ENCODE assay signal across 14 cellular contexts in genomic region chr6:81293896-81294295, GRCh38.
A peak's percentile ranks its signal among the peaks of the same experiment; 100 is the strongest.
DNase-seq lines count a peak whose midpoint lies in the region; ATAC-seq and TF ChIP-seq lines count a peak whose summit lies in the region.
"Had no signal": no experiment of that assay in that cellular context is flagged by ENCODE, and none has a peak within 500 bp of the region (broad histone marks: within the 10 kb centered on the region; RNA-seq: fewer than 3 reads in every experiment).

No MANE protein-coding gene starts in this region.

- H3K27ac ChIP-seq in PC-9 (no peak overlapping the region), trophoblast cell (ENCODE audit: low read depth, low read length) (no peak overlapping the region)
- H3K27ac ChIP-seq: GM23248, HL-60 had no signal

- POLR2A ChIA-PET in PC-9 (lab: Charles Lee; ENCODE audit: unreplicated experiment) = no interaction called here

- ATAC-seq in GM19328 (IDR thresholded peaks at IDR 0.05; ENCODE audit: unreplicated experiment) = no peak

- intact Hi-C loops in PC-9 (cut with micrococcal nuclease; ENCODE audit: unreplicated experiment) = no loop called here

- no peak overlapping the region for H3K23ac ChIP-seq in trophoblast cell (ENCODE audit: low read length)

- no peak overlapping the region for H3K4me3 ChIP-seq in PC-9
- no peak overlapping the region for H3K4me3 ChIP-seq in epithelial cell of esophagus (ENCODE audit: low read length)
- H3K4me3 ChIP-seq in trophoblast cell (ENCODE audit: low read depth, low read length) = no peak overlapping the region
- H3K4me3 ChIP-seq: GM23248, HAP-1 had no signal

- no peak overlapping the region for H4K91ac ChIP-seq in trophoblast cell (ENCODE audit: low read depth, low read length)

- no peak overlapping the region for H3K4ac ChIP-seq in trophoblast cell (ENCODE audit: low read depth, low read length)

- H3K18ac ChIP-seq in trophoblast cell (ENCODE audit: low read length) = no peak overlapping the region

- no peak overlapping the region for H2AK5ac ChIP-seq in trophoblast cell (ENCODE audit: low read length)

- H3K36me3 ChIP-seq in PC-9 (ENCODE audit: low read depth) (no peaks in the 10 kb centered on the region), trophoblast cell (ENCODE audit: control insufficient read depth in 1 of 2, insufficient read depth in 2 of 2, low read length in 2 of 2) (no peaks in the 10 kb centered on the region)
- H3K36me3 ChIP-seq: BE2C, HAP-1 had no signal

- H3K9me2 ChIP-seq in PC-9 (ENCODE audit: insufficient read depth) = no peaks in the 10 kb centered on the region

- H3F3A ChIP-seq in PC-9 (ENCODE audit: insufficient read depth, low read depth) = no peaks in the 10 kb centered on the region

- H2BK120ac ChIP-seq in trophoblast cell (ENCODE audit: insufficient read depth, low read length, poor library complexity) = no peak overlapping the region

- TF ChIP-seq CTCF in PC-9 (conservative IDR thresholded peaks at IDR 0.05) (no peak), epithelial cell of esophagus (IDR thresholded peaks at IDR 0.05; ENCODE audit: insufficient read depth, low read depth, low read length, missing control alignments) (no peak)

- H2AFZ ChIP-seq in PC-9 (peak overlapping the region; percentile 16; the same call in 1 of the 2 replicates), trophoblast cell (ENCODE audit: insufficient read depth, low read length, poor library complexity) (no peak overlapping the region)
- H2AFZ ChIP-seq: GM23248 had no signal

- H3K4me2 ChIP-seq in PC-9 (no peak overlapping the region), trophoblast cell (ENCODE audit: low read length) (no peak overlapping the region)

- H3K4me1 ChIP-seq in PC-9 (replicated peaks; ENCODE audit: insufficient read depth) (no peaks in the 10 kb centered on the region), trophoblast cell (ENCODE audit: control insufficient read depth in 1 of 2, insufficient read depth in 2 of 2, low read length in 2 of 2) (peaks cover 0 to 3% of the 10 kb centered on the region in 2 experiments)
- H3K4me1 ChIP-seq: HAP-1 had no signal

- H3K9me3 ChIP-seq in PC-9 (ENCODE audit: insufficient read depth, low read depth) (no peaks in the 10 kb centered on the region), trophoblast cell (ENCODE audit: insufficient read depth, low read depth, low read length) (no peaks in the 10 kb centered on the region)
- H3K9me3 ChIP-seq: BE2C, HAP-1 had no signal

- H4K20me1 ChIP-seq in PC-9 (ENCODE audit: insufficient read depth) = no peaks in the 10 kb centered on the region

- H3K79me2 ChIP-seq in PC-9 (ENCODE audit: low read depth) = no peaks in the 10 kb centered on the region
- H3K79me2 ChIP-seq in trophoblast cell (ENCODE audit: control insufficient read depth, insufficient read depth, low read length, poor library complexity) = no peaks in the 10 kb centered on the region

- BruUV-seq in PC-9 (replicated peaks; lab: Mats Ljungman, UMichigan) = no TSS peak

- no peak overlapping the region for H4K12ac ChIP-seq in trophoblast cell (ENCODE audit: low read depth, low read length)

- no peak overlapping the region for H4K8ac ChIP-seq in trophoblast cell (ENCODE audit: low read depth, low read length)

- no peak overlapping the region for H3K9ac ChIP-seq in trophoblast cell (ENCODE audit: low read length)
- H3K9ac ChIP-seq: GM23248 had no signal

- H3K27me3 ChIP-seq in PC-9 (ENCODE audit: insufficient read depth, low read depth) (no peaks in the 10 kb centered on the region), trophoblast cell (ENCODE audit: insufficient read depth, low read length) (no peaks in the 10 kb centered on the region)
- H3K27me3 ChIP-seq: BE2C had no signal

- DNase-seq in PC-9 (no peak), epithelial cell of esophagus (ENCODE audit: low read depth) (peak; percentile 4), trophoblast cell (peak; percentile 78 to 89), dedifferentiated amniotic fluid mesenchymal stem cell (ENCODE audit: extremely low spot score) (no peak), NCI-H1092 (lab: John Stamatoyannopoulos, UW) (no peak)
- DNase-seq: BE2C; C1 segment of cervical spinal cord; CD4-positive, CD25-positive, alpha-beta regulatory T cell; CD8-positive, alpha-beta memory T cell; COR-L47; GM23248 had no signal

- H3K14ac ChIP-seq in trophoblast cell (ENCODE audit: low read length) = no peak overlapping the region

- no peak overlapping the region for H2BK12ac ChIP-seq in trophoblast cell (ENCODE audit: low read length)

- H3K79me1 ChIP-seq in trophoblast cell (ENCODE audit: low read length) = no peaks in the 10 kb centered on the region

- CTCF ChIA-PET in PC-9 (lab: Charles Lee) = no interaction called here

- no peak overlapping the region for H2BK5ac ChIP-seq in trophoblast cell (ENCODE audit: low read depth, low read length, poor library complexity)

- WGBS in trophoblast cell (ENCODE audit: extremely low coverage, insufficient coverage, insufficient read length) = no CpG with 5 or more reads among the region's 2 CpGs

Comparison
In these comparisons a context has a peak if more than half of its experiments do, and no peak if none do; other contexts are left out.
1. DNase-seq: peak in epithelial cell of esophagus (single experiment) and trophoblast cell (2 of 2); none in PC-9 (0 of 2), dedifferentiated amniotic fluid mesenchymal stem cell (single experiment) and NCI-H1092 (single experiment).